Comparison of ENCODE assay signal across 16 cellular contexts in genomic region chr2:61218076-61218816, GRCh38.
"Had no signal": no experiment of that assay in that cellular context is flagged by ENCODE, and none has a peak within 500 bp of the region (broad histone marks: within the 10 kb centered on the region; RNA-seq: fewer than 3 reads in every experiment).

No MANE protein-coding gene starts in this region.

- ATAC-seq: activated T-cell treated with anti-CD3 and anti-CD28 coated beads, Interleukin-2, amount 50 U/mL, for 72 hours; effector memory CD8-positive, alpha-beta T cell; sciatic nerve; upper lobe of right lung had no signal

- DNase-seq: activated CD4-positive, alpha-beta T cell treated with anti-CD3 and anti-CD28 coated beads, Interleukin-2, amount 10 ng/mL, durations not matched to agents 7 days and 5 days; activated CD8-positive, alpha-beta memory T cell treated with anti-CD3 and anti-CD28 coated beads, Interleukin-2, amount 50 U/mL, for 48 hours; activated naive CD8-positive, alpha-beta T cell treated with anti-CD3 and anti-CD28 coated beads for 36 hours; activated T-cell treated with anti-CD3 and anti-CD28 coated beads, Interleukin-2, amount 50 U/mL, for 72 hours; effector memory CD8-positive, alpha-beta T cell; hippocampal formation; kidney glomerular epithelial cell; naive B cell; ovary; spleen; upper lobe of right lung had no signal

- H3K27ac ChIP-seq: ovary, spleen, upper lobe of right lung had no signal

- H3K27ac Mint-ChIP-seq: activated CD4-positive, alpha-beta T cell treated with anti-CD3 and anti-CD28 coated beads, Interleukin-2, amount 10 ng/mL, durations not matched to agents 7 days and 5 days; activated T-cell treated with anti-CD3 and anti-CD28 coated beads, Interleukin-2, amount 50 U/mL, for 72 hours; dendritic cell treated with granulocyte-macrophage colony-stimulating factor and Interleukin-4, amounts not matched to agents 40 ng/mL and 50 ng/mL, for 4 days; stimulated activated naive CD8-positive, alpha-beta T cell treated with anti-CD3 and anti-CD28 coated beads, Interleukin-15, Interleukin-2, amounts not matched to agents 100 ng/mL and 50 ng/mL, for 24 hours had no signal

- H3K4me3 Mint-ChIP-seq: activated CD4-positive, alpha-beta T cell treated with anti-CD3 and anti-CD28 coated beads, Interleukin-2, amount 10 ng/mL, durations not matched to agents 7 days and 5 days; activated naive CD8-positive, alpha-beta T cell treated with anti-CD3 and anti-CD28 coated beads for 36 hours; activated T-cell treated with anti-CD3 and anti-CD28 coated beads, Interleukin-2, amount 50 U/mL, for 72 hours; brain; central memory CD8-positive, alpha-beta T cell; dendritic cell treated with granulocyte-macrophage colony-stimulating factor and Interleukin-4, amounts not matched to agents 40 ng/mL and 50 ng/mL, for 4 days; effector memory CD8-positive, alpha-beta T cell; naive B cell; stimulated activated naive CD8-positive, alpha-beta T cell treated with anti-CD3 and anti-CD28 coated beads, Interleukin-15, Interleukin-2, amounts not matched to agents 100 ng/mL and 50 ng/mL, for 24 hours had no signal

- H3K9me3 ChIP-seq: ovary, spleen, upper lobe of right lung had no signal

- H3K27me3 ChIP-seq: ovary, spleen, upper lobe of right lung had no signal

- H3K4me1 ChIP-seq: spleen, upper lobe of right lung had no signal

- H3K36me3 ChIP-seq: ovary had no signal

- H3K4me1 Mint-ChIP-seq: activated CD4-positive, alpha-beta T cell treated with anti-CD3 and anti-CD28 coated beads, Interleukin-2, amount 10 ng/mL, durations not matched to agents 7 days and 5 days; brain; central memory CD8-positive, alpha-beta T cell; naive B cell had no signal

- H3K27me3 Mint-ChIP-seq: activated CD4-positive, alpha-beta T cell treated with anti-CD3 and anti-CD28 coated beads, Interleukin-2, amount 10 ng/mL, durations not matched to agents 7 days and 5 days; activated naive CD8-positive, alpha-beta T cell treated with anti-CD3 and anti-CD28 coated beads for 36 hours; brain; central memory CD8-positive, alpha-beta T cell; dendritic cell treated with granulocyte-macrophage colony-stimulating factor and Interleukin-4, amounts not matched to agents 40 ng/mL and 50 ng/mL, for 4 days; effector memory CD8-positive, alpha-beta T cell; naive B cell; stimulated activated naive CD8-positive, alpha-beta T cell treated with anti-CD3 and anti-CD28 coated beads, Interleukin-15, Interleukin-2, amounts not matched to agents 100 ng/mL and 50 ng/mL, for 24 hours had no signal

- H3K9me3 Mint-ChIP-seq: activated CD4-positive, alpha-beta T cell treated with anti-CD3 and anti-CD28 coated beads, Interleukin-2, amount 10 ng/mL, durations not matched to agents 7 days and 5 days; activated naive CD8-positive, alpha-beta T cell treated with anti-CD3 and anti-CD28 coated beads for 36 hours; activated T-cell treated with anti-CD3 and anti-CD28 coated beads, Interleukin-2, amount 50 U/mL, for 72 hours; brain; central memory CD8-positive, alpha-beta T cell; dendritic cell treated with granulocyte-macrophage colony-stimulating factor and Interleukin-4, amounts not matched to agents 40 ng/mL and 50 ng/mL, for 4 days; effector memory CD8-positive, alpha-beta T cell; naive B cell; stimulated activated naive CD8-positive, alpha-beta T cell treated with anti-CD3 and anti-CD28 coated beads, Interleukin-15, Interleukin-2, amounts not matched to agents 100 ng/mL and 50 ng/mL, for 24 hours had no signal

- H3K4me3 ChIP-seq: ovary, spleen, upper lobe of right lung had no signal
